8 cellular contexts compared by ENCODE assay signal in the genomic region with DNA sequence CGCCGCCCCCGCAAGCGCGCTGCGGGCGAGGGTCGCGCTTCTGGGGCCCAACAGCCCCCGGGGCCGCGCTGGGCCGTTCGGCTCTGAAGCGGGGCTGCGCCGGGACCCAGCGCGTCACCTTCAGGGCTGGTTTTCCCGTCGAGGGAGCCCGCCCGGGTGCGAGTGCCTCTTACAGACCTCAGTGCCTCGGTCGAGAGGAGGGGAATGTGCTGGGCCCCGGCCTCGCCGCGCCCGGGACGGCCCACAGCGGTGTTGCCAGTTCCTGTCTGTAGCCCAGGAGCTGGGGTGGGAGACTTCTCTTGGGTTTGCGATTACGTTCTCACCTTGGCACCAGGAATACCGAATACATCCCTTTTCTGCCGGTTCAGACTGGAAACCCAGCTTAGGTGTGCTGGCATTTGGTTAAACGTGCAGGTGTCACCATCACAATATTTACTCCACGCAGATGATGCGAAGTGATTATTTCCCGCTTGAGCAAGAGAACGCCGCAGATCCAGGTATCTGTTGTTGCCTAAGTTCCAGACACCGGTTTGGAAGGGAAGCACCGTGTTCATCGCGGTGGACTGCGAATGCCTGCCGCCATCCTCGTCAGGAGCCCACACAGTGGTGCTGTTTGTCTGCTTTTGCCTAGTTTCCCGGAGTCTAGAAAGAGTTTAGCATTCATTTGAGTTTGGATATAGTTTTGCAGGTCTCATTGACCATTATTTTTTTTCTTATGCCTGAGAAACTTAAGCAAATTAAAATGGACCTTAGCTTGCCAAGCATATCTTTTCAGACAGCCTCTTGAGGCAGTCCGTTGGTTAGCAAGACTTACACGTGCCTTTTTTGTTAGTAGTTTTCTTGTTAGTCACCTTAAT. TPM values are rescaled to one million over a fixed set of nuclear protein-coding genes. Genes with fewer than 3 reads are reported as not detected.
DNase-seq lines count a peak whose midpoint lies in the region; ATAC-seq and TF ChIP-seq lines count a peak whose summit lies in the region.

No MANE protein-coding gene starts in this region.

- DNase-seq in CD8-positive, alpha-beta memory T cell = peak; percentile 27 to 61 (median 41)
- DNase-seq in brain microvascular endothelial cell (no peak), iPS-NIHi11 (ENCODE audit: low spot score) (peak; percentile 50), skeletal muscle cell (ENCODE audit: low read depth) (no peak), epidermal melanocyte (ENCODE audit: insufficient read length, low spot score) (no peak), NCI-H1436 (lab: John Stamatoyannopoulos, UW) (no peak)

- H3K27me3 ChIP-seq in CD8-positive, alpha-beta memory T cell (ENCODE audit: insufficient read depth, low read length, poor library complexity, severe bottlenecking) = no peaks in the 10 kb centered on the region
- H3K27me3 ChIP-seq in brain microvascular endothelial cell (replicated peaks) = no peaks in the 10 kb centered on the region

- H3K4me1 Mint-ChIP-seq in CD8-positive, alpha-beta memory T cell = peaks cover 39 to 65% (median 52%) of the 10 kb centered on the region in 3 donors

- peak overlapping the region; percentile 87 to 98 (median 94) for H3K27ac Mint-ChIP-seq in CD8-positive, alpha-beta memory T cell

- H3K27ac ChIP-seq in CD8-positive, alpha-beta memory T cell (ENCODE audit: low read depth, low read length) = peak overlapping the region; percentile 49
- H3K27ac ChIP-seq in HEK293 (ENCODE audit: extremely low read depth, low read depth, low read length) (peak overlapping the region; percentile 26; the same call in 1 of the 2 replicates), brain microvascular endothelial cell (peak overlapping the region; percentile 90)

- CTCF ChIA-PET in CD8-positive, alpha-beta memory T cell (lab: Charles Lee) = interaction anchor here (1.8 to 4.6 kb wide), 3 partner anchors 10 to 76 kb away, joined by 4 to 41 read pairs (median 30); a partner anchor contains a TSS
- CTCF ChIA-PET in HEK293 (lab: Yijun Ruan, JAX) = interaction anchor here (0.6 to 3.0 kb wide), 5 partner anchors 9 to 375 kb away, joined by 3 to 27 read pairs (median 3); a partner anchor contains a TSS

- peaks cover 40% of the 10 kb centered on the region for H3K4me1 ChIP-seq in CD8-positive, alpha-beta memory T cell (ENCODE audit: insufficient read depth, low read length)
- peaks cover 7% of the 10 kb centered on the region for H3K4me1 ChIP-seq in HEK293 (ENCODE audit: control insufficient read depth, insufficient read depth, low read length)

- peak overlapping the region; percentile 91 to 95 (median 92) for H3K4me3 Mint-ChIP-seq in CD8-positive, alpha-beta memory T cell

- H3K9me3 ChIP-seq in CD8-positive, alpha-beta memory T cell (ENCODE audit: low read length) = no peaks in the 10 kb centered on the region
- H3K9me3 ChIP-seq in HEK293 (ENCODE audit: control insufficient read depth, insufficient read depth, low read depth, low read length) = no peaks in the 10 kb centered on the region

- peak; percentile 32 for ATAC-seq in SK-N-SH treated with all-trans-retinoic acid at 6 μM for 48 hours

- H3K36me3 Mint-ChIP-seq in CD8-positive, alpha-beta memory T cell = peaks cover 0 to 26% (median 4%) of the 10 kb centered on the region in 3 donors

- in situ Hi-C loops in brain microvascular endothelial cell (cut with HindIII; ENCODE audit: low pct_ligation_motif_present, low sequenced_read_pairs) = no loop called here

- peaks cover 5% of the 10 kb centered on the region for H3K36me3 ChIP-seq in CD8-positive, alpha-beta memory T cell (ENCODE audit: insufficient read depth, low read length)
- peaks cover 0 to 5% of the 10 kb centered on the region in 2 experiments; a peak in 1 of 3 replicates for H3K36me3 ChIP-seq in HEK293 (ENCODE audit: control insufficient read depth in 2 of 2, insufficient read depth in 1 of 2, low read length in 2 of 2)
- no peaks in the 10 kb centered on the region for H3K36me3 ChIP-seq in brain microvascular endothelial cell (replicated peaks)

- peak; percentile 55 for TF ChIP-seq CTCF in HEK293 (tag by site-specific recombination; IDR thresholded peaks at IDR 0.05)
- TF ChIP-seq CTCF in brain microvascular endothelial cell (IDR thresholded peaks at IDR 0.05; ENCODE audit: low read depth, low read length, missing control alignments) = peak; percentile 49

- POLR2A ChIA-PET in CD8-positive, alpha-beta memory T cell (lab: Charles Lee) = interaction anchor here (2.5 to 3.5 kb wide), 2 partner anchors 10 to 76 kb away, joined by 11 to 38 read pairs; a partner anchor contains a TSS
- POLR2A ChIA-PET in HEK293 (lab: Yijun Ruan, JAX) = interaction anchor here (0.7 to 2.6 kb wide), 2 partner anchors 9 to 76 kb away, joined by 4 to 25 read pairs; a partner anchor contains a TSS

- no peaks in the 10 kb centered on the region for H3K9me3 Mint-ChIP-seq in CD8-positive, alpha-beta memory T cell

- peak overlapping the region; percentile 49 for H3K4me3 ChIP-seq in CD8-positive, alpha-beta memory T cell (ENCODE audit: low read length)
- peak overlapping the region; percentile 75 for H3K4me3 ChIP-seq in HEK293 (ENCODE audit: low read depth, low read length)
- peak overlapping the region; percentile 85 for H3K4me3 ChIP-seq in brain microvascular endothelial cell (ENCODE audit: low read depth, low read length)
- peak overlapping the region; percentile 75 for H3K4me3 ChIP-seq in skeletal muscle cell (ENCODE audit: low read depth, low read length)

- H3K27me3 Mint-ChIP-seq in CD8-positive, alpha-beta memory T cell = no peaks in the 10 kb centered on the region

TF ChIP-seq in HEK293, 187 proteins besides CTCF, POLR2A, EP300 and RAD21 (continues in another document):
- TF ChIP-seq ZNF121 (tag by site-specific recombination; IDR thresholded peaks at IDR 0.05) = no peak
- peak; percentile 94 for TF ChIP-seq ZBTB20 (tag by site-specific recombination; IDR thresholded peaks at IDR 0.05)
- TF ChIP-seq ZNF843 (tag by site-specific recombination; IDR thresholded peaks at IDR 0.05) = no peak
- TF ChIP-seq, protein P1, sequence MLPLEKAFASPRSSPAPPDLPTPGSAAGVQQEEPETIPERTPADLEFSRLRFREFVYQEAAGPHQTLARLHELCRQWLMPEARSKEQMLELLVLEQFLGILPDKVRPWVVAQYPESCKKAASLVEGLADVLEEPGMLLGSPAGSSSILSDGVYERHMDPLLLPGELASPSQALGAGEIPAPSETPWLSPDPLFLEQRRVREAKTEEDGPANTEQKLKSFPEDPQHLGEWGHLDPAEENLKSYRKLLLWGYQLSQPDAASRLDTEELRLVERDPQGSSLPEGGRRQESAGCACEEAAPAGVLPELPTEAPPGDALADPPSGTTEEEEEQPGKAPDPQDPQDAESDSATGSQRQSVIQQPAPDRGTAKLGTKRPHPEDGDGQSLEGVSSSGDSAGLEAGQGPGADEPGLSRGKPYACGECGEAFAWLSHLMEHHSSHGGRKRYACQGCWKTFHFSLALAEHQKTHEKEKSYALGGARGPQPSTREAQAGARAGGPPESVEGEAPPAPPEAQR (tag by site-specific recombination; IDR thresholded peaks at IDR 0.05) = no peak
- no peak for TF ChIP-seq ZNF571 (tag by site-specific recombination; IDR thresholded peaks at IDR 0.05)
- TF ChIP-seq, protein P2, sequence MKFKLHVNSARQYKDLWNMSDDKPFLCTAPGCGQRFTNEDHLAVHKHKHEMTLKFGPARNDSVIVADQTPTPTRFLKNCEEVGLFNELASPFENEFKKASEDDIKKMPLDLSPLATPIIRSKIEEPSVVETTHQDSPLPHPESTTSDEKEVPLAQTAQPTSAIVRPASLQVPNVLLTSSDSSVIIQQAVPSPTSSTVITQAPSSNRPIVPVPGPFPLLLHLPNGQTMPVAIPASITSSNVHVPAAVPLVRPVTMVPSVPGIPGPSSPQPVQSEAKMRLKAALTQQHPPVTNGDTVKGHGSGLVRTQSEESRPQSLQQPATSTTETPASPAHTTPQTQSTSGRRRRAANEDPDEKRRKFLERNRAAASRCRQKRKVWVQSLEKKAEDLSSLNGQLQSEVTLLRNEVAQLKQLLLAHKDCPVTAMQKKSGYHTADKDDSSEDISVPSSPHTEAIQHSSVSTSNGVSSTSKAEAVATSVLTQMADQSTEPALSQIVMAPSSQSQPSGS (tag by site-specific recombination; IDR thresholded peaks at IDR 0.05; ENCODE audit: low read depth) = no peak
- no peak for TF ChIP-seq ZXDB (tag by site-specific recombination; IDR thresholded peaks at IDR 0.05)

TF ChIP-seq in SK-N-SH treated with all-trans-retinoic acid at 6 μM for 48 hours, 23 proteins besides CTCF, POLR2A, EP300 and RAD21 (continues in another document):
- TF ChIP-seq ISL1 (CRISPR knock-in tag; IDR thresholded peaks at IDR 0.05) = no peak
- TF ChIP-seq ZNF70 (CRISPR knock-in tag; IDR thresholded peaks at IDR 0.05) = no peak
- no peak for TF ChIP-seq TCF4 (CRISPR knock-in tag; IDR thresholded peaks at IDR 0.05; ENCODE audit: borderline replicate concordance)
- TF ChIP-seq ARNTL (CRISPR knock-in tag; IDR thresholded peaks at IDR 0.05; ENCODE audit: borderline replicate concordance, low read depth) = no peak
- TF ChIP-seq, protein P3, sequence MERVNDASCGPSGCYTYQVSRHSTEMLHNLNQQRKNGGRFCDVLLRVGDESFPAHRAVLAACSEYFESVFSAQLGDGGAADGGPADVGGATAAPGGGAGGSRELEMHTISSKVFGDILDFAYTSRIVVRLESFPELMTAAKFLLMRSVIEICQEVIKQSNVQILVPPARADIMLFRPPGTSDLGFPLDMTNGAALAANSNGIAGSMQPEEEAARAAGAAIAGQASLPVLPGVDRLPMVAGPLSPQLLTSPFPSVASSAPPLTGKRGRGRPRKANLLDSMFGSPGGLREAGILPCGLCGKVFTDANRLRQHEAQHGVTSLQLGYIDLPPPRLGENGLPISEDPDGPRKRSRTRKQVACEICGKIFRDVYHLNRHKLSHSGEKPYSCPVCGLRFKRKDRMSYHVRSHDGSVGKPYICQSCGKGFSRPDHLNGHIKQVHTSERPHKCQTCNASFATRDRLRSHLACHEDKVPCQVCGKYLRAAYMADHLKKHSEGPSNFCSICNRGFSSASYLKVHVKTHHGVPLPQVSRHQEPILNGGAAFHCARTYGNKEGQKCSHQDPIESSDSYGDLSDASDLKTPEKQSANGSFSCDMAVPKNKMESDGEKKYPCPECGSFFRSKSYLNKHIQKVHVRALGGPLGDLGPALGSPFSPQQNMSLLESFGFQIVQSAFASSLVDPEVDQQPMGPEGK (CRISPR knock-in tag; IDR thresholded peaks at IDR 0.05; ENCODE audit: borderline replicate concordance) = no peak

RNA-seq across cellular contexts. Expression of a gene that starts 0.9 kb away (rescaled TPM):
- 10 to 100 TPM; 47.1 to 51.5 TPM for total RNA-seq in CD8-positive, alpha-beta memory T cell
- 151 TPM for polyA plus RNA-seq in CD8-positive, alpha-beta memory T cell

RNA-seq across cellular contexts. Expression of a gene that starts 9.5 kb away (rescaled TPM):
- 10 to 100 TPM; 35.6 to 40.9 TPM for total RNA-seq in CD8-positive, alpha-beta memory T cell
- 27.4 TPM for polyA plus RNA-seq in CD8-positive, alpha-beta memory T cell

Comparison
In these comparisons a context has a peak if more than half of its experiments do, and no peak if none do; other contexts are left out.
1. DNase-seq: peak in CD8-positive, alpha-beta memory T cell (5 of 5) and iPS-NIHi11 (single experiment); none in brain microvascular endothelial cell (single experiment), skeletal muscle cell (single experiment), epidermal melanocyte (single experiment) and NCI-H1436 (single experiment).
2. H3K27ac ChIP-seq: peak in every context shown above with its lines; median percentile 90 in brain microvascular endothelial cell; 49 in CD8-positive, alpha-beta memory T cell; 26 in HEK293.
3. Peak in every context shown above with its lines, with median percentiles within 50 percentile points of each other: H3K4me3 ChIP-seq.